In the genomic region with DNA sequence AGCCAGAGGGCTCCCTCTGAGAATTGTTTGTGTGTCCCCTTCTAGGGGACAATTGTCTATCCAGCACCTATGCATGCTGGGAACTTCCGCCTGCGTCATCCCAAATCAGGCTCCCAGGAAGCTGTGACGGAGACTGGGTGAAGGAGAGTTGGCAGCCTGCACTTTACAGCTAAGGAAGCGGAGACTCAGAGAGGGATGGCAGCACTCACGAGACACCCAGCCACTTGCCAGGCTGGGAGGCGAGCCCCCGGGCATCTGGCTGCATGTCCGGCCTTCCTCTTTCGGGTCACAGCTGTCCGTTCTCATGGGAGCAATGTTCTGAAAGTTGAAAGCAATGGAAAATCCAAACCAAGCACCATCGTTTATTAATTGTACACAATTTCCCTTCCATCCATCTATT, we compare ENCODE assay signal across 23 cellular contexts. TPM values are rescaled to one million over a fixed set of nuclear protein-coding genes. Genes with fewer than 3 reads are reported as not detected.
"Had no signal": no experiment of that assay in that cellular context is flagged by ENCODE, and none has a peak within 500 bp of the region (broad histone marks: within the 10 kb centered on the region; RNA-seq: fewer than 3 reads in every experiment).

No MANE protein-coding gene starts in this region.

- H3K27me3 ChIP-seq: colonic mucosa, right lobe of liver had no signal

- H3K4me3 Mint-ChIP-seq: naive B cell, nephron progenitor cell had no signal

- H3K4me1 Mint-ChIP-seq: naive B cell, nephron progenitor cell had no signal

- H3K27ac ChIP-seq: colonic mucosa, gastroesophageal sphincter, left ventricle myocardium inferior, lower lobe of right lung, psoas muscle, right lobe of liver, stomach, thoracic aorta, transverse colon had no signal

- H3K4me3 ChIP-seq: colonic mucosa, gastroesophageal sphincter, left ventricle myocardium inferior, lower lobe of right lung, psoas muscle, right lobe of liver, stomach, thoracic aorta, transverse colon had no signal

- H3K36me3 ChIP-seq: colonic mucosa, gastroesophageal sphincter, left ventricle myocardium inferior, lower lobe of right lung, right lobe of liver, stomach, thoracic aorta, transverse colon had no signal

- DNase-seq: colonic mucosa; dermis blood vessel endothelial cell; effector CD4-positive, alpha-beta T cell; glutamatergic neuron; kidney; left cardiac atrium; left ventricle myocardium inferior; lower lobe of right lung; mesenchymal stem cell; naive B cell; nephron progenitor cell; psoas muscle; retina; right lobe of liver; stimulated activated CD4-positive, alpha-beta T cell treated with anti-CD3 and anti-CD28 coated beads, Interleukin-4, amount 100 ng/mL, for 4 hours; stimulated activated naive CD4-positive, alpha-beta T cell; stomach; substantia nigra; transverse colon had no signal

- H3K36me3 Mint-ChIP-seq: naive B cell had no signal

- H3K9me3 Mint-ChIP-seq: nephron progenitor cell had no signal

- H3K9me3 ChIP-seq: colonic mucosa, lower lobe of right lung, psoas muscle, right lobe of liver, thoracic aorta, transverse colon had no signal

- H3K27ac Mint-ChIP-seq: nephron progenitor cell had no signal

- H3K4me1 ChIP-seq: colonic mucosa, gastroesophageal sphincter, left ventricle myocardium inferior, lower lobe of right lung, psoas muscle, right lobe of liver, stomach, transverse colon had no signal

- ATAC-seq: esophagus mucosa, gastroesophageal sphincter, left cardiac atrium, lower lobe of right lung, psoas muscle, right lobe of liver had no signal

RNA-seq across cellular contexts. Expression of gene SLC6A11, which starts 45.5 kb away (rescaled TPM):
- total RNA-seq: colonic mucosa, dermis blood vessel endothelial cell, fibroblast of villous mesenchyme, left cardiac atrium, left ventricle myocardium inferior, lower lobe of right lung, psoas muscle, thoracic aorta, transverse colon had no signal
